In the genomic region with DNA sequence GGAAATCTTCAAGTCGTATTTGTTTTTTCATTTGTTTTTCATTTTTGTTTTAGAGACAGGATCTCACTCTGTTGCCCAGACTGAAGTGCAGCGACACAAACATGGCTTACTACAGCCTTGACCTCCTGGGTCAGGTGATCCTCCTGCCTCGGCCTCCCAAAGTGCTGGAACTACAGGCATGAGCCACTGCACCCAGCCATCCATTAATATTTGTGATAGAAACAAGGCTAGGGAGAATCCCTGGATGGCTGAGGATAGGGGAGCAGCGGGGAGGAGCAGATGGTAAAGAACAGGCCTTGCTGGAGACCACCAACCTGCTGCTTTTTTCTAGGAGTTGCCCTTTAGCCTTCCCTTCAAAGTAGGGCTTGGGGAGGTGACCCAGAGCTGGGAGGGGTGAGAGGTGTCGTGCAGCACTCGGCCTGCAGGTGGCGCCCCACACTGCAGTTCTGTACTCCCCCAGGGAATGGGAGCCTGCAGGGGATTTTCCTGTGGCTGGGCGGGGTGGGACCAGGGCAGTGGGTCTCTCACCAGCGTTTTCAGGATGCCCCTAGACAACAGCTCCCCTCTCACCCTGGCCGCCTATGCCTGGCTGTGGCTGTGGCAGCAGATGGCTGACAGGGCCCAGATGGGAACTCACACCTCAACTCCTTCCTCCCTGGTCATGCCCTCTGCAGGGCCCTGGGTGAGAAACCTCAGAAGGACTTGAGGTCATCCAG, we compare ENCODE assay signal across 1 cellular context.
TF ChIP-seq lines count a peak whose summit lies in the region.

No MANE protein-coding gene starts in this region.

TF ChIP-seq in WTC11, 78 proteins besides CTCF, POLR2A, EP300 and RAD21 (continued from another document):
- TF ChIP-seq ATF2 (CRISPR knock-in tag; IDR thresholded peaks at IDR 0.05; ENCODE audit: borderline replicate concordance, low read depth), result no peak
- 0 out of 2 replicates have a peak, but pooled peaks have one; percentile 25 for TF ChIP-seq ARID4B (CRISPR knock-in tag; IDR thresholded peaks at IDR 0.05; ENCODE audit: borderline replicate concordance)
- no peak for TF ChIP-seq CREM (CRISPR knock-in tag; IDR thresholded peaks at IDR 0.05)
- no peak for TF ChIP-seq ZNF317 (CRISPR knock-in tag; IDR thresholded peaks at IDR 0.05; ENCODE audit: borderline replicate concordance, low read depth)
